Comparison of ENCODE assay signal across 18 cellular contexts in the genomic region with DNA sequence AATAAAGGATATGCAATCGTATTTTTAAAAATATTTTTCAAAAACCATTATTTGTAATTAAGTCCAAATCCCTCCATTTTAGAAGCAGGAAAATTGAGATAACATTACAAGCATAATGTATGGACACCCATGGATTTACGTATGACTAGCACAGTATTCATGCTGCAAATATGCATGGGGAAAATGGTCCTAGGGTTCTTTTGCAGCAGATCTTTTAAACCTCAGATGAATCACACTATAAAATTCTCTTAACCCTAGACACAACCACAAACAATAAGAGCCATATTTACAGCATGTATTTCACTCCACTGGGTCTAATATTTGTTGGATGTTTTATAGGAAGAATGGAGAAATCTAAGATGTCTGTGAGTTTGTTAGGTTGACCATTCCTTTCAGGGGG.
DNase-seq lines count a peak whose midpoint lies in the region; ATAC-seq and TF ChIP-seq lines count a peak whose summit lies in the region.
"Had no signal": no experiment of that assay in that cellular context is flagged by ENCODE, and none has a peak within 500 bp of the region (broad histone marks: within the 10 kb centered on the region; RNA-seq: fewer than 3 reads in every experiment).

No MANE protein-coding gene starts in this region.

- H3K4me1 ChIP-seq in IMR-90 (ENCODE audit: control insufficient read depth, insufficient read depth, low read length) = peaks cover 7% of the 10 kb centered on the region
- H3K4me1 ChIP-seq: tibial nerve had no signal

- peak overlapping the region; percentile 93 for H2BK120ac ChIP-seq in IMR-90 (ENCODE audit: low read depth, low read length)

- H4K91ac ChIP-seq in IMR-90 (ENCODE audit: insufficient read depth, low read depth, low read length) = peak overlapping the region; percentile 84

- H3K56ac ChIP-seq in IMR-90 (ENCODE audit: extremely low read depth, insufficient read depth, low read length) = 0 out of 2 replicates have a peak overlapping the region, but pooled peaks have one; percentile 25

- H3K18ac ChIP-seq in IMR-90 (ENCODE audit: low read depth, low read length) = peak overlapping the region; percentile 75; the same call in 1 of the 2 replicates

- H3K9me1 ChIP-seq in IMR-90 (ENCODE audit: insufficient read depth, low read length) = peaks cover 2% of the 10 kb centered on the region

- H2AK5ac ChIP-seq in IMR-90 (ENCODE audit: low read depth, low read length) = no peak overlapping the region

- no peak overlapping the region for H3K4me3 ChIP-seq in IMR-90 (ENCODE audit: insufficient read depth, low read depth, low read length)
- no peak overlapping the region for H3K4me3 ChIP-seq in cardiac fibroblast (replicated peaks in 1 of 2; ENCODE audit: low read depth in 2 of 2, low read length in 2 of 2)
- H3K4me3 ChIP-seq: GM23338, ovary, SJSA1, tibial nerve had no signal

- no CpG with 5 or more reads among the region's 2 CpGs for WGBS in IMR-90 (ENCODE audit: extremely low coverage in 2 of 2, insufficient read length in 1 of 2), 2 experiments

- H3K14ac ChIP-seq in IMR-90 (replicated peaks; ENCODE audit: low read depth, low read length) = peak overlapping the region; percentile 89; the same call in 1 of the 2 replicates

- peaks cover 6 to 21% of the 10 kb centered on the region in 2 donors for H3K27me3 Mint-ChIP-seq in natural killer cell treated with Interleukin-12 subunit alpha and Interleukin-12 subunit beta and Interleukin-15 and Interleukin-18, amount 100 ng/mL, for 72 hours

- H3K9me3 Mint-ChIP-seq in natural killer cell treated with Interleukin-12 subunit alpha and Interleukin-12 subunit beta and Interleukin-15 and Interleukin-18, amount 100 ng/mL, for 72 hours = no peaks in the 10 kb centered on the region
- H3K9me3 Mint-ChIP-seq: activated naive CD4-positive, alpha-beta T cell treated with anti-CD3 and anti-CD28 coated beads for 36 hours; GM23338; mesothelial cell of epicardium had no signal

- H3K27ac ChIP-seq in IMR-90 (ENCODE audit: insufficient read depth, low read length) = peak overlapping the region; percentile 24; the same call in 1 of the 2 replicates
- H3K27ac ChIP-seq: ovary, SJSA1, tibial nerve had no signal

- CTCF ChIA-PET in IMR-90 (lab: Yijun Ruan, JAX) = interaction anchor here (0.8 to 1.0 kb wide), 2 partner anchors 92 to 132 kb away, joined by 3 read pairs; no protein-coding TSS in a partner anchor
- CTCF ChIA-PET in GM10248 (lab: Yijun Ruan, JAX) = interaction anchor here (1.2 kb wide), 1 partner anchor 10 kb away, joined by 3 read pairs; no protein-coding TSS in a partner anchor

- peak overlapping the region; percentile 90; the same call in 1 of the 2 replicates for H3K4ac ChIP-seq in IMR-90 (ENCODE audit: low read depth, low read length)

- H3K36me3 Mint-ChIP-seq in natural killer cell treated with Interleukin-12 subunit alpha and Interleukin-12 subunit beta and Interleukin-15 and Interleukin-18, amount 100 ng/mL, for 72 hours = no peaks in the 10 kb centered on the region
- H3K36me3 Mint-ChIP-seq: CD14-positive monocyte, mesothelial cell of epicardium had no signal

- no peak for TF ChIP-seq POLR2A in IMR-90 (IDR thresholded peaks at IDR 0.05; ENCODE audit: low read depth, low read length)

- H3K9ac ChIP-seq in IMR-90 (ENCODE audit: low read depth, low read length) = no peak overlapping the region

- peak overlapping the region; percentile 94 for H2BK20ac ChIP-seq in IMR-90 (ENCODE audit: low read depth, low read length)

- peak overlapping the region; percentile 83 to 88 for H4K8ac ChIP-seq in IMR-90 (ENCODE audit: low read depth in 2 of 2, low read length in 2 of 2)

- in situ Hi-C loops in IMR-90 (cut with MboI; ENCODE audit: low sequenced_read_pairs) = no loop called here

- no peaks in the 10 kb centered on the region for H3K79me1 ChIP-seq in IMR-90 (ENCODE audit: low read depth in 1 of 2, low read length in 2 of 2)

- H3K4me3 Mint-ChIP-seq in natural killer cell treated with Interleukin-12 subunit alpha and Interleukin-12 subunit beta and Interleukin-15 and Interleukin-18, amount 100 ng/mL, for 72 hours = no peak overlapping the region
- H3K4me3 Mint-ChIP-seq: activated naive CD4-positive, alpha-beta T cell treated with anti-CD3 and anti-CD28 coated beads for 36 hours; CD14-positive monocyte; GM23338; mesothelial cell of epicardium had no signal

- dilution Hi-C loops in IMR-90 (cut with HindIII; ENCODE audit: low sequenced_read_pairs, unreplicated experiment) = no loop called here

- peak overlapping the region; percentile 89; the same call in 2 of the 3 replicates for H2BK15ac ChIP-seq in IMR-90 (ENCODE audit: low read depth, low read length)

- H4K5ac ChIP-seq in IMR-90 (ENCODE audit: low read depth, low read length) = no peak overlapping the region

- DNase-seq in AG08396 (ENCODE audit: low spot score) (peak; percentile 46), IMR-90 (peak; percentile 98), cardiac fibroblast (ENCODE audit: low read depth in 2 of 2) (peak; percentile 44 to 90), myocyte (ENCODE audit: low read depth) (peak; percentile 24), NCI-H69 (lab: John Stamatoyannopoulos, UW) (no peak), GM10248 (ENCODE audit: extremely low spot score) (no peak), NCI-H187 (lab: John Stamatoyannopoulos, UW) (no peak)
- DNase-seq in natural killer cell treated with Interleukin-12 subunit alpha and Interleukin-12 subunit beta and Interleukin-15 and Interleukin-18, amount 100 ng/mL, for 72 hours (ENCODE audit: low spot score) = no peak
- DNase-seq: activated naive CD4-positive, alpha-beta T cell treated with anti-CD3 and anti-CD28 coated beads for 36 hours; erythroblast; Karpas-422; NCI-H1930; ovary had no signal

- no peak overlapping the region for H3K23ac ChIP-seq in IMR-90 (ENCODE audit: low read depth, low read length)

- H3K9me3 ChIP-seq in IMR-90 (ENCODE audit: control insufficient read depth, insufficient read depth, low read length) = no peaks in the 10 kb centered on the region
- H3K9me3 ChIP-seq: ovary, SJSA1, tibial nerve had no signal

- H3K4me2 ChIP-seq in IMR-90 (ENCODE audit: low read depth, low read length) = peak overlapping the region; percentile 19; the same call in 1 of the 2 replicates
- H3K4me2 ChIP-seq: GM23338 had no signal

- TF ChIP-seq CTCF in IMR-90 (conservative IDR thresholded peaks at IDR 0.05; ENCODE audit: low read depth, low read length) (no peak), cardiac fibroblast (IDR thresholded peaks at IDR 0.05; ENCODE audit: low read depth, low read length) (no peak), GM10248 (IDR thresholded peaks at IDR 0.05; ENCODE audit: control extremely low read depth, extremely low read depth, low read depth, missing control alignments) (no peak)

- H2AK9ac ChIP-seq in IMR-90 (replicated peaks; ENCODE audit: low read depth, low read length, poor library complexity) = no peak overlapping the region

- POLR2A ChIA-PET in IMR-90 (lab: Charles Lee; ENCODE audit: unreplicated experiment) = no interaction called here
- POLR2A ChIA-PET in GM10248 (lab: Yijun Ruan, JAX) = no interaction called here

- H4K20me1 ChIP-seq in IMR-90 (ENCODE audit: insufficient read depth, low read length) = no peaks in the 10 kb centered on the region

- no peaks in the 10 kb centered on the region for H3K4me1 Mint-ChIP-seq in natural killer cell treated with Interleukin-12 subunit alpha and Interleukin-12 subunit beta and Interleukin-15 and Interleukin-18, amount 100 ng/mL, for 72 hours (ENCODE audit: low read depth in 2 of 2)

- no peaks in the 10 kb centered on the region for H3K27me3 ChIP-seq in IMR-90 (ENCODE audit: control insufficient read depth, insufficient read depth, low read length)
- H3K27me3 ChIP-seq: ovary, SJSA1, tibial nerve had no signal

- intact Hi-C loops in IMR-90 (cut with micrococcal nuclease) = no loop called here

- H2BK5ac ChIP-seq in IMR-90 (ENCODE audit: low read depth, low read length, poor library complexity, severe bottlenecking) = peak overlapping the region; percentile 95

- BruUV-seq in IMR-90 (replicated peaks; lab: Mats Ljungman, UMichigan) = no TSS peak

- ATAC-seq in IMR-90 (ENCODE audit: low read depth) = peak; percentile 90
- no peak for ATAC-seq in natural killer cell treated with Interleukin-12 subunit alpha and Interleukin-12 subunit beta and Interleukin-15 and Interleukin-18, amount 100 ng/mL, for 72 hours
- ATAC-seq: GM23338 had no signal

- H3K36me3 ChIP-seq in IMR-90 (ENCODE audit: control insufficient read depth, insufficient read depth, low read length) = no peaks in the 10 kb centered on the region
- H3K36me3 ChIP-seq: ovary, SJSA1, tibial nerve had no signal

- no peak overlapping the region for H2AFZ ChIP-seq in IMR-90 (replicated peaks; ENCODE audit: low read length, poor library complexity)
- H2AFZ ChIP-seq: GM23338 had no signal

- no peak overlapping the region for H3K27ac Mint-ChIP-seq in natural killer cell treated with Interleukin-12 subunit alpha and Interleukin-12 subunit beta and Interleukin-15 and Interleukin-18, amount 100 ng/mL, for 72 hours
- H3K27ac Mint-ChIP-seq: activated naive CD4-positive, alpha-beta T cell treated with anti-CD3 and anti-CD28 coated beads for 36 hours; GM23338; mesothelial cell of epicardium had no signal

- TF ChIP-seq RAD21 in IMR-90 (IDR thresholded peaks at IDR 0.05; ENCODE audit: low read length) = no peak

TF ChIP-seq in IMR-90, 13 proteins besides CTCF, POLR2A, EP300 and RAD21:
- TF ChIP-seq FOS (IDR thresholded peaks at IDR 0.05; ENCODE audit: low read depth, low read length) (peak; percentile 84), RCOR1 (IDR thresholded peaks at IDR 0.05; ENCODE audit: insufficient replicate concordance, low read length) (no peak)

Comparison
In these comparisons a context has a peak if more than half of its experiments do, and no peak if none do; other contexts are left out.
1. DNase-seq: peak in AG08396 (single experiment), IMR-90 (single experiment), cardiac fibroblast (2 of 2) and myocyte (single experiment); none in NCI-H69 (single experiment), GM10248 (single experiment), natural killer cell treated with Interleukin-12 subunit alpha and Interleukin-12 subunit beta and Interleukin-15 and Interleukin-18, amount 100 ng/mL, for 72 hours (single experiment) and NCI-H187 (0 of 2).